ENCODE assay signal across 31 cellular contexts in genomic region chr10:74018241-74018640, GRCh38. TPM values are rescaled to one million over a fixed set of nuclear protein-coding genes. Genes with fewer than 3 reads are reported as not detected.
DNase-seq lines count a peak whose midpoint lies in the region; ATAC-seq and TF ChIP-seq lines count a peak whose summit lies in the region.
"Had no signal": no experiment of that assay in that cellular context is flagged by ENCODE, and none has a peak within 500 bp of the region (broad histone marks: within the 10 kb centered on the region; RNA-seq: fewer than 3 reads in every experiment).

No MANE protein-coding gene starts in this region.

- H3K36me3 ChIP-seq in uterus (no peaks in the 10 kb centered on the region), MG63 (peaks cover 53% of the 10 kb centered on the region)
- H3K36me3 ChIP-seq: esophagus squamous epithelium had no signal

- H3K36me3 Mint-ChIP-seq in WTC11 (peaks cover 13% of the 10 kb centered on the region), osteocyte (ENCODE audit: unreplicated experiment) (peaks cover 8% of the 10 kb centered on the region)
- H3K36me3 Mint-ChIP-seq: natural killer cell treated with Interleukin-12 subunit alpha and Interleukin-12 subunit beta and Interleukin-15 and Interleukin-18, amount 100 ng/mL, for 72 hours had no signal

- ATAC-seq in WTC11 (no peak), HG03280 (IDR thresholded peaks at IDR 0.05; ENCODE audit: unreplicated experiment) (no peak)
- ATAC-seq: activated CD4-positive, alpha-beta T cell treated with anti-CD3 and anti-CD28 coated beads for 36 hours; activated CD8-positive, alpha-beta T cell treated with anti-CD3 and anti-CD28 coated beads for 36 hours; activated T-helper 17 cell treated with anti-CD3 and anti-CD28 coated beads, Interleukin-2, amount 50 U/mL, for 72 hours; natural killer cell treated with Interleukin-12 subunit alpha and Interleukin-12 subunit beta and Interleukin-15 and Interleukin-18, amount 100 ng/mL, for 72 hours had no signal

- H3K4me1 ChIP-seq in uterus, result peaks cover 0 to 12% of the 10 kb centered on the region in 2 donors

- no peak for TF ChIP-seq CTCF in WTC11 (IDR thresholded peaks at IDR 0.05)
- no peak for TF ChIP-seq CTCF in osteocyte (IDR thresholded peaks at IDR 0.05)
- TF ChIP-seq CTCF in uterus (IDR thresholded peaks at IDR 0.05), result no peak

- H3K27me3 ChIP-seq in uterus (no peaks in the 10 kb centered on the region), MG63 (no peaks in the 10 kb centered on the region)
- H3K27me3 ChIP-seq: BLaER1, brain microvascular endothelial cell, dorsolateral prefrontal cortex, esophagus squamous epithelium, heart right ventricle had no signal

- H3K4me3 Mint-ChIP-seq in WTC11, result no peak overlapping the region
- H3K4me3 Mint-ChIP-seq in osteocyte (ENCODE audit: unreplicated experiment), result no peak overlapping the region
- H3K4me3 Mint-ChIP-seq: activated CD4-positive, alpha-beta T cell treated with anti-CD3 and anti-CD28 coated beads for 36 hours; activated CD8-positive, alpha-beta T cell treated with anti-CD3 and anti-CD28 coated beads for 36 hours; activated naive CD4-positive, alpha-beta T cell treated with anti-CD3 and anti-CD28 coated beads, Interleukin-2, amount 10 ng/mL, durations not matched to agents 7 days and 5 days; activated T-helper 17 cell treated with anti-CD3 and anti-CD28 coated beads, Interleukin-2, amount 50 U/mL, for 72 hours; natural killer cell treated with Interleukin-12 subunit alpha and Interleukin-12 subunit beta and Interleukin-15 and Interleukin-18, amount 100 ng/mL, for 72 hours; stimulated activated naive CD8-positive, alpha-beta T cell treated with anti-CD3 and anti-CD28 coated beads, Interleukin-15, Interleukin-2, amounts not matched to agents 100 ng/mL and 50 ng/mL, for 24 hours had no signal

- no peak for TF ChIP-seq POLR2A in uterus (IDR thresholded peaks at IDR 0.05)

- intact Hi-C loops in uterus (cut with DNase I; ENCODE audit: low total_unique reads), result no loop called here

- H3K4me3 ChIP-seq in uterus (no peak overlapping the region), MG63 (no peak overlapping the region)
- H3K4me3 ChIP-seq: BLaER1, dorsolateral prefrontal cortex, esophagus squamous epithelium, heart right ventricle, lung had no signal

- H3K9me3 ChIP-seq in uterus (no peaks in the 10 kb centered on the region), MG63 (no peaks in the 10 kb centered on the region)
- H3K9me3 ChIP-seq: BLaER1, esophagus squamous epithelium, heart right ventricle had no signal

- H3K27ac ChIP-seq in uterus, result peak overlapping the region; percentile 16 to 20
- H3K27ac ChIP-seq: BLaER1, brain microvascular endothelial cell, dorsolateral prefrontal cortex, heart right ventricle had no signal

- H3K27ac Mint-ChIP-seq in WTC11, result peak overlapping the region; percentile 64
- peak overlapping the region; percentile 63 for H3K27ac Mint-ChIP-seq in osteocyte (ENCODE audit: unreplicated experiment)
- H3K27ac Mint-ChIP-seq: activated CD4-positive, alpha-beta T cell treated with anti-CD3 and anti-CD28 coated beads for 36 hours; activated CD8-positive, alpha-beta T cell treated with anti-CD3 and anti-CD28 coated beads for 36 hours; activated naive CD4-positive, alpha-beta T cell treated with anti-CD3 and anti-CD28 coated beads, Interleukin-2, amount 10 ng/mL, durations not matched to agents 7 days and 5 days; activated T-helper 17 cell treated with anti-CD3 and anti-CD28 coated beads, Interleukin-2, amount 50 U/mL, for 72 hours; stimulated activated naive CD8-positive, alpha-beta T cell treated with anti-CD3 and anti-CD28 coated beads, Interleukin-15, Interleukin-2, amounts not matched to agents 100 ng/mL and 50 ng/mL, for 24 hours had no signal

- H3K4me1 Mint-ChIP-seq in WTC11, result peaks cover 24% of the 10 kb centered on the region
- H3K4me1 Mint-ChIP-seq in osteocyte (ENCODE audit: unreplicated experiment), result peaks cover 63% of the 10 kb centered on the region

- POLR2A ChIA-PET in WTC11 (lab: Charles Lee), result no interaction called here

- H3K9me3 Mint-ChIP-seq in WTC11 (no peaks in the 10 kb centered on the region), osteocyte (ENCODE audit: unreplicated experiment) (no peaks in the 10 kb centered on the region)
- H3K9me3 Mint-ChIP-seq: activated CD8-positive, alpha-beta T cell treated with anti-CD3 and anti-CD28 coated beads for 36 hours; activated naive CD4-positive, alpha-beta T cell treated with anti-CD3 and anti-CD28 coated beads, Interleukin-2, amount 10 ng/mL, durations not matched to agents 7 days and 5 days; activated T-helper 17 cell treated with anti-CD3 and anti-CD28 coated beads, Interleukin-2, amount 50 U/mL, for 72 hours; natural killer cell treated with Interleukin-12 subunit alpha and Interleukin-12 subunit beta and Interleukin-15 and Interleukin-18, amount 100 ng/mL, for 72 hours; stimulated activated naive CD8-positive, alpha-beta T cell treated with anti-CD3 and anti-CD28 coated beads, Interleukin-15, Interleukin-2, amounts not matched to agents 100 ng/mL and 50 ng/mL, for 24 hours had no signal

- CTCF ChIA-PET in WTC11 (lab: Charles Lee), result interaction anchor here (0.8 to 0.9 kb wide), 2 partner anchors 62 to 138 kb away, joined by 3 read pairs; no protein-coding TSS in a partner anchor

- no peak for DNase-seq in WTC11 (ENCODE audit: low spot score)
- peak; percentile 33 for DNase-seq in kidney tubule cell (ENCODE audit: low spot score)
- no peak for DNase-seq in osteocyte (ENCODE audit: extremely low spot score, unreplicated experiment)
- no peak for DNase-seq in uterus
- DNase-seq in HUDEP-2 (lab: John Stamatoyannopoulos, UW; ENCODE audit: unreplicated experiment in 76 of 76), result no peak
- no peak for DNase-seq in MG63
- DNase-seq: activated CD4-positive, alpha-beta T cell treated with anti-CD3 and anti-CD28 coated beads for 36 hours; activated CD8-positive, alpha-beta T cell treated with anti-CD3 and anti-CD28 coated beads for 36 hours; activated naive CD4-positive, alpha-beta T cell treated with anti-CD3 and anti-CD28 coated beads, Interleukin-2, amount 10 ng/mL, durations not matched to agents 7 days and 5 days; amniotic stem cell; brain microvascular endothelial cell; cerebellar nuclear complex; dorsolateral prefrontal cortex; esophagus squamous epithelium; foreskin melanocyte; HCEC 1CT; heart right ventricle; KBM-7; MM.1S; NCI-H1417; NCI-H2081; NCI-H2227 treated with DMSO at 0.1 percent for 48 hours; NCI-H526 treated with DMSO at 0.1 percent for 48 hours; SIG-M5; stimulated activated CD8-positive, alpha-beta memory T cell treated with anti-CD3 and anti-CD28 coated beads, Interleukin-4, amount 100 ng/mL, for 48 hours had no signal

- no peaks in the 10 kb centered on the region for H3K27me3 Mint-ChIP-seq in WTC11 (ENCODE audit: low read depth)
- no peaks in the 10 kb centered on the region for H3K27me3 Mint-ChIP-seq in osteocyte (ENCODE audit: unreplicated experiment)
- H3K27me3 Mint-ChIP-seq: activated CD4-positive, alpha-beta T cell treated with anti-CD3 and anti-CD28 coated beads for 36 hours; activated CD8-positive, alpha-beta T cell treated with anti-CD3 and anti-CD28 coated beads for 36 hours; activated naive CD4-positive, alpha-beta T cell treated with anti-CD3 and anti-CD28 coated beads, Interleukin-2, amount 10 ng/mL, durations not matched to agents 7 days and 5 days; activated T-helper 17 cell treated with anti-CD3 and anti-CD28 coated beads, Interleukin-2, amount 50 U/mL, for 72 hours; natural killer cell treated with Interleukin-12 subunit alpha and Interleukin-12 subunit beta and Interleukin-15 and Interleukin-18, amount 100 ng/mL, for 72 hours; stimulated activated naive CD8-positive, alpha-beta T cell treated with anti-CD3 and anti-CD28 coated beads, Interleukin-15, Interleukin-2, amounts not matched to agents 100 ng/mL and 50 ng/mL, for 24 hours had no signal

TF ChIP-seq in WTC11, 78 proteins besides CTCF, POLR2A, EP300 and RAD21 (continues in another document):
- TF ChIP-seq TEAD4 (CRISPR knock-in tag; IDR thresholded peaks at IDR 0.05) (no peak), TP53 (CRISPR knock-in tag; IDR thresholded peaks at IDR 0.05) (no peak), MYBL2 (CRISPR knock-in tag; IDR thresholded peaks at IDR 0.05) (no peak), SMAD4 (CRISPR knock-in tag; IDR thresholded peaks at IDR 0.05) (no peak), CREB1 (CRISPR knock-in tag; IDR thresholded peaks at IDR 0.05) (no peak), ZNF671 (CRISPR knock-in tag; IDR thresholded peaks at IDR 0.05) (no peak), SP1 (CRISPR knock-in tag; conservative IDR thresholded peaks at IDR 0.05) (no peak), ATF2 (CRISPR knock-in tag; IDR thresholded peaks at IDR 0.05; ENCODE audit: borderline replicate concordance, low read depth) (no peak), CDX4 (CRISPR knock-in tag; IDR thresholded peaks at IDR 0.05; ENCODE audit: borderline replicate concordance) (no peak), JAZF1 (CRISPR knock-in tag; IDR thresholded peaks at IDR 0.05) (no peak), ATF3 (CRISPR knock-in tag; conservative IDR thresholded peaks at IDR 0.05) (no peak), ZNF416 (CRISPR knock-in tag; IDR thresholded peaks at IDR 0.05) (no peak)

RNA-seq across cellular contexts. Expression of gene VCL, which starts 20.3 kb away (rescaled TPM):
- 225 to 236 TPM (median 234 TPM) in 3 replicates for total RNA-seq in WTC11 (2021)
- total RNA-seq in osteocyte, result 338 and 340 TPM in 2 replicates
- 100 to 1,000 TPM in 3 of 4 donors, 10 to 100 TPM in 1; 77.4 to 313 (median 215) TPM for total RNA-seq in uterus
- 109 and 112 TPM in 2 replicates for total RNA-seq in MG63 (2014; rRNA removed; shearing (Covaris generic); ENCODE audit: low replicate concordance)
